ENCODE assay signal across 8 cellular contexts in the genomic region with DNA sequence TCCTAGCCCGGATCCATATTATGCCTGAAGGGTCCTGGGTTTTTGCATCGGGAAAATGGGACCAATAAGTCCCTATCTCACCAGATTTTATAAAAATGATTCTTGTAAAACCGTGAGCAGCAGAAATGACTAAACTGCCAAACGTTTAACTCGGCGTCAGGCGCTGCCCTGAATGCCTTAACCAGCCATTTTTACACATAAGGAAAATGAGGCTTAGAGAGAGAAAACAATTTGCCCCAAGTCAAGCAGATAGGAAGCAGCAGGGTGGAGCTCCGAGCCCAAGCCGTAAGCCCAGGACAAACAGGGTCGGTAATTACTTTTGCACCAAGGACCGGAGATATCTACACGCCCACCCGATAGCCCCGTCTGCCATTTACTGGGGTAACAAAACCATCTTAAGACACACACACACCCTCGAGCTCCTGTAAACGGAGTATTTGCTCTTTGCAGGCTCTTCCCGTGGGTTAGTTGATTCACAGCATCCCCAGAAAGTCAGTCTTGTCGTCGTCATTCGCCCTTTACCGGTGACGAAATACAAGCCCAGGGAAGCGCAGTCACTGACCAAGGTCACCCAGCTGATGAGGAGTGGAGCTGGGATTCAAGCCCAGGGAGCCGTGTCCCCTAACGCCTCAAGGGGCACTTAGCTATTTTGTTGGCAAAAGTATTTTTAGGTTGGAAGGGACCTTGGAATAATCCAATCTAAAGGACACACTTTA. TPM values are rescaled to one million over a fixed set of nuclear protein-coding genes. Genes with fewer than 3 reads are reported as not detected.
DNase-seq lines count a peak whose midpoint lies in the region; ATAC-seq lines count a peak whose summit lies in the region.

No MANE protein-coding gene starts in this region.

- H3K9me3 ChIP-seq in mucosa of stomach (ENCODE audit: control insufficient read depth, low read length), result no peaks in the 10 kb centered on the region

- peak overlapping the region; percentile 100 for H3K9ac ChIP-seq in mucosa of stomach (ENCODE audit: low read length)

- peak; percentile 6 for DNase-seq in stimulated activated CD4-positive, alpha-beta T cell treated with anti-CD3 and anti-CD28 coated beads, Interleukin-4, amount 100 ng/mL, for 24 hours
- DNase-seq in stimulated activated CD4-positive, alpha-beta T cell treated with anti-CD3 and anti-CD28 coated beads, Interleukin-12 subunit alpha, Interleukin-12 subunit beta, amount 100 ng/mL, for 4 hours, result no peak
- DNase-seq in RKO (ENCODE audit: low spot score), result peak; percentile 72
- DNase-seq in dermis blood vessel endothelial cell, result peak; percentile 60
- no peak for DNase-seq in COR-L47 (lab: John Stamatoyannopoulos, UW)

- no peaks in the 10 kb centered on the region for H3K36me3 ChIP-seq in mucosa of stomach (ENCODE audit: control insufficient read depth, insufficient read depth, low read length)

- H3K4me1 ChIP-seq in mucosa of stomach (ENCODE audit: control insufficient read depth, insufficient read depth, low read length), result no peaks in the 10 kb centered on the region

- no peak for ATAC-seq in HG03442 (IDR thresholded peaks at IDR 0.05; ENCODE audit: unreplicated experiment)
- no peak for ATAC-seq in GM21619 (IDR thresholded peaks at IDR 0.05; ENCODE audit: unreplicated experiment)

- H3K27me3 ChIP-seq in mucosa of stomach (ENCODE audit: control insufficient read depth, insufficient read depth, low read length), result no peaks in the 10 kb centered on the region

- H3K4me3 ChIP-seq in mucosa of stomach (ENCODE audit: low read length), result peak overlapping the region; percentile 91

RNA-seq across cellular contexts. Expression of a gene that starts 16.0 kb away (rescaled TPM):
- 51.8 and 58.0 TPM in 2 replicates for total RNA-seq in dermis blood vessel endothelial cell

RNA-seq across cellular contexts. Expression of a gene that starts 25.9 kb away (rescaled TPM):
- total RNA-seq in dermis blood vessel endothelial cell, result 34.0 and 59.1 TPM in 2 replicates

RNA-seq across cellular contexts. Expression of a gene that starts 46.9 kb away (rescaled TPM):
- total RNA-seq in dermis blood vessel endothelial cell, result 23.7 and 26.0 TPM in 2 replicates

Comparison
In these comparisons a context has a peak if more than half of its experiments do, and no peak if none do; other contexts are left out.
1. DNase-seq: peak in stimulated activated CD4-positive, alpha-beta T cell treated with anti-CD3 and anti-CD28 coated beads, Interleukin-4, amount 100 ng/mL, for 24 hours (single experiment), RKO (single experiment) and dermis blood vessel endothelial cell (single experiment); none in stimulated activated CD4-positive, alpha-beta T cell treated with anti-CD3 and anti-CD28 coated beads, Interleukin-12 subunit alpha, Interleukin-12 subunit beta, amount 100 ng/mL, for 4 hours (single experiment) and COR-L47 (single experiment).